ENCODE assay signal across 18 cellular contexts in the genomic region with DNA sequence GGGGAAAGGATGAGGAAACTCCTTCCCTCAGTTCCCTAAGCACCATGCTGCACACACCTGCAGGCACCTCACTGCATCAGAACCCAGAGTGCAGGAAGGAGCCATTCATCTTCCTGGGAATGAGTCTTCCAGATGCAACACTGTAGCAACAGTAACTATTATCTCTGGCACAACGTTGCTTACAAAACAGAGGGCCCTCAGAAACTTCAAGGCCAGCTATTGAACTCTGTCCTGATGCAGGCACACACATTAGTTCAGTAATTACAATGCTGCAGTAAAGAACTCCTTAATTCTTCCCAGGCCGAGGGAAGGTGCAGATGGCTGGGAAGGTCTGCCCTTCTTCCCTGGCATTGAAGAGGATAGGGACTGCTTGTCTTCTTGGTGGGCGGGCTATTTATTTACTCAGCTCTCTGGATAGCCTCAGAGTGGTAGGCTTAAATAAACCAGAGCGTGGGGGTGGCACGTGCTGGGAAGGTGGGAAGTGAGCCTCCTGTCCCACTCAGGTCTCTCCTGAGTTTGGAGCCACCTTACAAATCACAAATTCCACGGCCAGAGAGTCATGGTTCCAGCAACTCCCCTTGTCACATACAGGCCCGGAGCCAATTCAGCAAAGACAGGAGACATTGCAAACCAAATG.
DNase-seq lines count a peak whose midpoint lies in the region; ATAC-seq and TF ChIP-seq lines count a peak whose summit lies in the region.
"Had no signal": no experiment of that assay in that cellular context is flagged by ENCODE, and none has a peak within 500 bp of the region (broad histone marks: within the 10 kb centered on the region; RNA-seq: fewer than 3 reads in every experiment).

No MANE protein-coding gene starts in this region.

- TF ChIP-seq POLR2A in IMR-90 (IDR thresholded peaks at IDR 0.05; ENCODE audit: low read depth, low read length) = no peak

- peak; percentile 39 for DNase-seq in AG20443 (ENCODE audit: low spot score)
- peak; percentile 23 for DNase-seq in IMR-90
- DNase-seq in fibroblast of lung (ENCODE audit: low read depth in 2 of 2) = peak; percentile 31 to 46
- DNase-seq in osteoblast (ENCODE audit: insufficient read length, low spot score, missing footprints) = no peak
- no peak for DNase-seq in NCI-H2029 treated with DMSO at 0.1 percent for 48 hours (lab: John Stamatoyannopoulos, UW)
- DNase-seq in Kasumi-1 (lab: John Stamatoyannopoulos, UW) = no peak
- no peak for DNase-seq in OCI-LY7 (ENCODE audit: low spot score)
- no peak for DNase-seq in foreskin keratinocyte
- DNase-seq: Calu3; CD4-positive, alpha-beta T cell; DMS53; NCI-H1092 treated with DMSO at 0.1 percent for 48 hours; NCI-H2107; NCI-H345; NCI-H526 treated with DMSO at 0.1 percent for 48 hours; SJCRH30; SW 1271 had no signal

- peak overlapping the region; percentile 99; the same call in 2 of the 3 replicates for H2BK15ac ChIP-seq in IMR-90 (ENCODE audit: low read depth, low read length)

- TF ChIP-seq CTCF in IMR-90 (conservative IDR thresholded peaks at IDR 0.05; ENCODE audit: low read depth, low read length) (no peak), fibroblast of lung (conservative IDR thresholded peaks at IDR 0.05 in 1 of 2, IDR thresholded peaks at IDR 0.05 in 1 of 2; ENCODE audit: low read depth in 1 of 2, low read length in 2 of 2) (no peak), osteoblast (IDR thresholded peaks at IDR 0.05; ENCODE audit: extremely low read depth, low read depth, low read length) (no peak), OCI-LY7 (conservative IDR thresholded peaks at IDR 0.05; ENCODE audit: low read length) (no peak), foreskin keratinocyte (conservative IDR thresholded peaks at IDR 0.05) (no peak)

- no peak overlapping the region for H3K23ac ChIP-seq in IMR-90 (ENCODE audit: low read depth, low read length)

- H4K91ac ChIP-seq in IMR-90 (ENCODE audit: insufficient read depth, low read depth, low read length) = peak overlapping the region; percentile 64

- intact Hi-C loops in IMR-90 (cut with micrococcal nuclease) (no loop called here), OCI-LY7 (cut with micrococcal nuclease; ENCODE audit: unreplicated experiment) (no loop called here)

- POLR2A ChIA-PET in IMR-90 (lab: Charles Lee; ENCODE audit: unreplicated experiment) = no interaction called here
- POLR2A ChIA-PET in OCI-LY7 (lab: Charles Lee) = no interaction called here

- no peak overlapping the region for H3K9ac ChIP-seq in IMR-90 (ENCODE audit: low read depth, low read length)
- no peak overlapping the region for H3K9ac ChIP-seq in fibroblast of lung (ENCODE audit: insufficient read depth, low read length)
- H3K9ac ChIP-seq: KMS-11 had no signal

- H3K36me3 ChIP-seq in IMR-90 (ENCODE audit: control insufficient read depth, insufficient read depth, low read length) (no peaks in the 10 kb centered on the region), fibroblast of lung (ENCODE audit: control insufficient read depth, insufficient read depth, low read length) (no peaks in the 10 kb centered on the region), osteoblast (ENCODE audit: insufficient read depth, low read length) (no peaks in the 10 kb centered on the region), OCI-LY7 (ENCODE audit: insufficient read depth, low read length) (no peaks in the 10 kb centered on the region)
- H3K36me3 ChIP-seq: SJCRH30 had no signal

- H3K56ac ChIP-seq in IMR-90 (ENCODE audit: extremely low read depth, insufficient read depth, low read length) = no peak overlapping the region

- H3K4me2 ChIP-seq in IMR-90 (ENCODE audit: low read depth, low read length) (no peak overlapping the region), fibroblast of lung (ENCODE audit: extremely low read depth, insufficient read depth, low read length) (no peak overlapping the region), osteoblast (ENCODE audit: insufficient read depth, low read length) (no peak overlapping the region), OCI-LY7 (ENCODE audit: low read length) (no peak overlapping the region)
- H3K4me2 ChIP-seq: KMS-11 had no signal

- H3K4me1 ChIP-seq in IMR-90 (ENCODE audit: control insufficient read depth, insufficient read depth, low read length) (peaks cover 50% of the 10 kb centered on the region), fibroblast of lung (ENCODE audit: control insufficient read depth, extremely low read depth, insufficient read depth, low read length) (peaks cover 20% of the 10 kb centered on the region), osteoblast (ENCODE audit: insufficient read depth, low read length) (peaks cover 64% of the 10 kb centered on the region), OCI-LY7 (ENCODE audit: insufficient read depth, low read length, poor library complexity, severe bottlenecking) (no peaks in the 10 kb centered on the region), foreskin keratinocyte (no peaks in the 10 kb centered on the region)
- H3K4me1 ChIP-seq: SJCRH30 had no signal

- peak overlapping the region in 1 of 2 experiments; percentile 72; a peak in 2 of 4 replicates for H4K8ac ChIP-seq in IMR-90 (ENCODE audit: low read depth in 2 of 2, low read length in 2 of 2)

- peak overlapping the region; percentile 75 for H3K18ac ChIP-seq in IMR-90 (ENCODE audit: low read depth, low read length)

- ATAC-seq in IMR-90 (ENCODE audit: low read depth) (no peak), foreskin keratinocyte (no peak)

- H3K9me1 ChIP-seq in IMR-90 (ENCODE audit: insufficient read depth, low read length) = peaks cover 43% of the 10 kb centered on the region

- peak overlapping the region; percentile 8 for H2BK5ac ChIP-seq in IMR-90 (ENCODE audit: low read depth, low read length, poor library complexity, severe bottlenecking)

- CTCF ChIA-PET in IMR-90 (lab: Yijun Ruan, JAX) (no interaction called here), OCI-LY7 (lab: Charles Lee; ENCODE audit: unreplicated experiment) (no interaction called here)

- H3K4me3 ChIP-seq in IMR-90 (ENCODE audit: insufficient read depth, low read depth, low read length) (no peak overlapping the region), fibroblast of lung (replicated peaks in 1 of 4; ENCODE audit: control extremely low read depth in 1 of 4, insufficient read depth in 1 of 4, low read depth in 3 of 4, low read length in 4 of 4) (no peak overlapping the region), osteoblast (ENCODE audit: insufficient read depth, low read length) (no peak overlapping the region), OCI-LY7 (ENCODE audit: low read depth, low read length, poor library complexity, severe bottlenecking) (no peak overlapping the region)
- H3K4me3 ChIP-seq: SJCRH30 had no signal

- 0% methylated on average over 1 of the region's 7 CpGs; no CpG with 5 or more reads in 1 of the 2 experiments for WGBS in IMR-90 (ENCODE audit: extremely low coverage in 2 of 2, insufficient read length in 1 of 2), 2 experiments

- H4K20me1 ChIP-seq in IMR-90 (ENCODE audit: insufficient read depth, low read length) (peaks cover 5% of the 10 kb centered on the region), fibroblast of lung (ENCODE audit: control insufficient read depth, extremely low read depth, insufficient read depth, low read length) (no peaks in the 10 kb centered on the region), osteoblast (ENCODE audit: insufficient read depth, low read length) (no peaks in the 10 kb centered on the region), OCI-LY7 (ENCODE audit: insufficient read depth, low read length) (no peaks in the 10 kb centered on the region)

- no peaks in the 10 kb centered on the region for H3K9me2 ChIP-seq in OCI-LY7 (ENCODE audit: insufficient read depth, low read length)

- peak overlapping the region; percentile 19 for H2AK9ac ChIP-seq in IMR-90 (replicated peaks; ENCODE audit: low read depth, low read length, poor library complexity)

- H3K4ac ChIP-seq in IMR-90 (ENCODE audit: low read depth, low read length) = peak overlapping the region; percentile 81

- peak overlapping the region; percentile 100 for H2BK20ac ChIP-seq in IMR-90 (ENCODE audit: low read depth, low read length)

- peak overlapping the region; percentile 42 for H3K14ac ChIP-seq in IMR-90 (replicated peaks; ENCODE audit: low read depth, low read length)

- H2BK120ac ChIP-seq in IMR-90 (ENCODE audit: low read depth, low read length) = peak overlapping the region; percentile 98

- peak overlapping the region; percentile 94 for H2AK5ac ChIP-seq in IMR-90 (ENCODE audit: low read depth, low read length)

- H3K27ac ChIP-seq in IMR-90 (ENCODE audit: insufficient read depth, low read length) (no peak overlapping the region), fibroblast of lung (ENCODE audit: insufficient read depth, low read length) (no peak overlapping the region), osteoblast (ENCODE audit: low read depth, low read length) (peak overlapping the region; percentile 38), OCI-LY7 (ENCODE audit: low read depth, low read length, poor library complexity, severe bottlenecking) (no peak overlapping the region), foreskin keratinocyte (no peak overlapping the region)
- H3K27ac ChIP-seq: KMS-11, SJCRH30 had no signal

- H3K27me3 ChIP-seq in IMR-90 (ENCODE audit: control insufficient read depth, insufficient read depth, low read length) (no peaks in the 10 kb centered on the region), fibroblast of lung (ENCODE audit: control insufficient read depth, insufficient read depth, low read length) (no peaks in the 10 kb centered on the region), osteoblast (ENCODE audit: insufficient read depth, low read length) (no peaks in the 10 kb centered on the region), foreskin keratinocyte (no peaks in the 10 kb centered on the region)

- no peak overlapping the region for H2AFZ ChIP-seq in IMR-90 (replicated peaks; ENCODE audit: low read length, poor library complexity)
- no peak overlapping the region for H2AFZ ChIP-seq in fibroblast of lung (ENCODE audit: low read length)
- no peak overlapping the region for H2AFZ ChIP-seq in osteoblast (ENCODE audit: low read length)
- H2AFZ ChIP-seq in OCI-LY7 (ENCODE audit: low read length) = no peak overlapping the region

- TF ChIP-seq RAD21 in IMR-90 (IDR thresholded peaks at IDR 0.05; ENCODE audit: low read length) = no peak

- BruUV-seq in IMR-90 (replicated peaks; lab: Mats Ljungman, UMichigan) (no TSS peak), OCI-LY7 (replicated peaks; lab: Mats Ljungman, UMichigan) (no TSS peak)

- dilution Hi-C loops in IMR-90 (cut with HindIII; ENCODE audit: low sequenced_read_pairs, unreplicated experiment) = no loop called here

- in situ Hi-C loops in IMR-90 (cut with MboI; ENCODE audit: low sequenced_read_pairs) = no loop called here

- peak overlapping the region; percentile 36; the same call in 1 of the 2 replicates for H4K5ac ChIP-seq in IMR-90 (ENCODE audit: low read depth, low read length)

- H3K79me2 ChIP-seq in fibroblast of lung (ENCODE audit: control insufficient read depth, insufficient read depth, low read length) = no peaks in the 10 kb centered on the region
- H3K79me2 ChIP-seq in osteoblast (ENCODE audit: insufficient read depth, low read length) = no peaks in the 10 kb centered on the region
- no peaks in the 10 kb centered on the region for H3K79me2 ChIP-seq in OCI-LY7 (ENCODE audit: insufficient read depth, low read depth, low read length)

- peaks cover 0 to 9% of the 10 kb centered on the region in 2 experiments; a peak in 1 of 4 replicates for H3K79me1 ChIP-seq in IMR-90 (ENCODE audit: low read depth in 1 of 2, low read length in 2 of 2)

- H3K9me3 ChIP-seq in IMR-90 (ENCODE audit: control insufficient read depth, insufficient read depth, low read length) (no peaks in the 10 kb centered on the region), fibroblast of lung (ENCODE audit: control insufficient read depth, insufficient read depth, low read depth, low read length) (no peaks in the 10 kb centered on the region), osteoblast (ENCODE audit: low read depth, low read length) (no peaks in the 10 kb centered on the region), OCI-LY7 (ENCODE audit: low read length) (no peaks in the 10 kb centered on the region)
- H3K9me3 ChIP-seq: SJCRH30 had no signal

Comparison
In these comparisons a context has a peak if more than half of its experiments do, and no peak if none do; other contexts are left out.
1. DNase-seq: peak in AG20443 (single experiment), IMR-90 (single experiment) and fibroblast of lung (2 of 2); none in osteoblast (single experiment), NCI-H2029 treated with DMSO at 0.1 percent for 48 hours (single experiment), Kasumi-1 (0 of 2), OCI-LY7 (single experiment) and foreskin keratinocyte (0 of 2).